1 cellular context compared by ENCODE assay signal in genomic region chr19:4811328-4812131, GRCh38.
TF ChIP-seq lines count a peak whose summit lies in the region.

No MANE protein-coding gene starts in this region.

TF ChIP-seq in HepG2, 621 proteins besides CTCF, POLR2A, EP300 and RAD21 (continued from another document):
- TF ChIP-seq, protein P1, sequence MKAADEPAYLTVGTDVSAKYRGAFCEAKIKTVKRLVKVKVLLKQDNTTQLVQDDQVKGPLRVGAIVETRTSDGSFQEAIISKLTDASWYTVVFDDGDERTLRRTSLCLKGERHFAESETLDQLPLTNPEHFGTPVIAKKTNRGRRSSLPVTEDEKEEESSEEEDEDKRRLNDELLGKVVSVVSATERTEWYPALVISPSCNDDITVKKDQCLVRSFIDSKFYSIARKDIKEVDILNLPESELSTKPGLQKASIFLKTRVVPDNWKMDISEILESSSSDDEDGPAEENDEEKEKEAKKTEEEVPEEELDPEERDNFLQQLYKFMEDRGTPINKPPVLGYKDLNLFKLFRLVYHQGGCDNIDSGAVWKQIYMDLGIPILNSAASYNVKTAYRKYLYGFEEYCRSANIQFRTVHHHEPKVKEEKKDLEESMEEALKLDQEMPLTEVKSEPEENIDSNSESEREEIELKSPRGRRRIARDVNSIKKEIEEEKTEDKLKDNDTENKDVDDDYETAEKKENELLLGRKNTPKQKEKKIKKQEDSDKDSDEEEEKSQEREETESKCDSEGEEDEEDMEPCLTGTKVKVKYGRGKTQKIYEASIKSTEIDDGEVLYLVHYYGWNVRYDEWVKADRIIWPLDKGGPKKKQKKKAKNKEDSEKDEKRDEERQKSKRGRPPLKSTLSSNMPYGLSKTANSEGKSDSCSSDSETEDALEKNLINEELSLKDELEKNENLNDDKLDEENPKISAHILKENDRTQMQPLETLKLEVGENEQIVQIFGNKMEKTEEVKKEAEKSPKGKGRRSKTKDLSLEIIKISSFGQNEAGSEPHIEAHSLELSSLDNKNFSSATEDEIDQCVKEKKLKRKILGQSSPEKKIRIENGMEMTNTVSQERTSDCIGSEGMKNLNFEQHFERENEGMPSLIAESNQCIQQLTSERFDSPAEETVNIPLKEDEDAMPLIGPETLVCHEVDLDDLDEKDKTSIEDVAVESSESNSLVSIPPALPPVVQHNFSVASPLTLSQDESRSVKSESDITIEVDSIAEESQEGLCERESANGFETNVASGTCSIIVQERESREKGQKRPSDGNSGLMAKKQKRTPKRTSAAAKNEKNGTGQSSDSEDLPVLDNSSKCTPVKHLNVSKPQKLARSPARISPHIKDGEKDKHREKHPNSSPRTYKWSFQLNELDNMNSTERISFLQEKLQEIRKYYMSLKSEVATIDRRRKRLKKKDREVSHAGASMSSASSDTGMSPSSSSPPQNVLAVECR (CRISPR knock-in tag; IDR thresholded peaks at IDR 0.05; ENCODE audit: borderline replicate concordance): peak; percentile 43; the same call in 1 of the 2 replicates
- TF ChIP-seq SMC3 (IDR thresholded peaks at IDR 0.05; ENCODE audit: low read length) (peak; percentile 52; the same call in 1 of the 2 replicates), CBX5 (CRISPR knock-in tag; IDR thresholded peaks at IDR 0.05; ENCODE audit: borderline replicate concordance) (peak; percentile 74; the same call in 1 of the 2 replicates), KDM5A (IDR thresholded peaks at IDR 0.05; ENCODE audit: borderline replicate concordance, low read length) (no peak), UBTF (CRISPR knock-in tag; IDR thresholded peaks at IDR 0.05) (0 out of 2 replicates have a peak, but pooled peaks have one; percentile 21), KLF9 (CRISPR knock-in tag; IDR thresholded peaks at IDR 0.05; ENCODE audit: low read depth) (no peak), RFX5 (IDR thresholded peaks at IDR 0.05; ENCODE audit: low read depth, low read length) (no peak), NKX3-1 (CRISPR knock-in tag; IDR thresholded peaks at IDR 0.05) (no peak), MED1 (CRISPR knock-in tag; IDR thresholded peaks at IDR 0.05) (peak; percentile 35; the same call in 1 of the 2 replicates), ADNP (CRISPR knock-in tag; IDR thresholded peaks at IDR 0.05) (peak; percentile 94), MYC (CRISPR knock-in tag; IDR thresholded peaks at IDR 0.05; ENCODE audit: borderline replicate concordance) (no peak), ZNF713 (CRISPR knock-in tag; IDR thresholded peaks at IDR 0.05) (0 out of 2 replicates have a peak, but pooled peaks have one; percentile 13), PRDM4 (CRISPR knock-in tag; IDR thresholded peaks at IDR 0.05; ENCODE audit: borderline replicate concordance) (no peak), KDM1A (CRISPR knock-in tag; IDR thresholded peaks at IDR 0.05) (peak; percentile 90; the same call in 1 of the 2 replicates), ZFP36 (IDR thresholded peaks at IDR 0.05; ENCODE audit: borderline replicate concordance, low read depth, low read length, partially characterized antibody) (peak; percentile 44), TAF15 (IDR thresholded peaks at IDR 0.05; ENCODE audit: low read depth, low read length, poor library complexity, severe bottlenecking) (peak; percentile 67), ZBTB20 (CRISPR knock-in tag; IDR thresholded peaks at IDR 0.05; ENCODE audit: borderline replicate concordance, low read depth) (peak; percentile 42; the same call in 1 of the 2 replicates), XRCC5 (optimal IDR thresholded peaks at IDR 0.05; ENCODE audit: low read length) (peak; percentile 71), RARG (CRISPR knock-in tag; IDR thresholded peaks at IDR 0.05; ENCODE audit: low read depth) (no peak), CEBPZ (IDR thresholded peaks at IDR 0.05; ENCODE audit: low read length) (no peak), KDM5B (CRISPR knock-in tag; IDR thresholded peaks at IDR 0.05; ENCODE audit: borderline replicate concordance) (peak; percentile 32; the same call in 1 of the 2 replicates)
